ENCODE assay signal across 10 cellular contexts in genomic region chr7:50783304-50783703, GRCh38. TPM values are rescaled to one million over a fixed set of nuclear protein-coding genes. Genes with fewer than 3 reads are reported as not detected.
DNase-seq lines count a peak whose midpoint lies in the region; ATAC-seq, FAIRE-seq and TF ChIP-seq lines count a peak whose summit lies in the region.
"Had no signal": no experiment of that assay in that cellular context is flagged by ENCODE, and none has a peak within 500 bp of the region (broad histone marks: within the 10 kb centered on the region; RNA-seq: fewer than 3 reads in every experiment).

No MANE protein-coding gene starts in this region.

- H3K79me2 ChIP-seq in PC-3 (ENCODE audit: low read length): peaks cover 96% of the 10 kb centered on the region
- peaks cover 22 to 96% of the 10 kb centered on the region in 2 experiments for H3K79me2 ChIP-seq in H1 (ENCODE audit: control insufficient read depth in 1 of 2, insufficient read depth in 2 of 2, low read length in 2 of 2)
- peaks cover 96% of the 10 kb centered on the region for H3K79me2 ChIP-seq in osteoblast (ENCODE audit: insufficient read depth, low read length)

- TF ChIP-seq RAD21 in H1 (IDR thresholded peaks at IDR 0.05 in 1 of 2, conservative IDR thresholded peaks at IDR 0.05 in 1 of 2; ENCODE audit: low read depth in 2 of 2, low read length in 2 of 2): no peak

- peak overlapping the region; percentile 10 for H2BK120ac ChIP-seq in H1 (replicated peaks; ENCODE audit: low read depth, low read length)

- H3K9me2 ChIP-seq in PC-3 (replicated peaks; ENCODE audit: low read length): no peaks in the 10 kb centered on the region

- no peak for TF ChIP-seq EP300 in H1 (IDR thresholded peaks at IDR 0.05; ENCODE audit: borderline replicate concordance in 1 of 2, low read depth in 2 of 2, low read length in 2 of 2)

- H3K27me3 Mint-ChIP-seq in CD8-positive, alpha-beta memory T cell: peaks cover 32 to 75% of the 10 kb centered on the region in 2 donors

- no peak overlapping the region for H3K23ac ChIP-seq in H1 (ENCODE audit: insufficient read length)

- H2BK12ac ChIP-seq in H1 (ENCODE audit: low read depth, low read length): 0 out of 2 replicates have a peak overlapping the region, but pooled peaks have one; percentile 55

- H4K5ac ChIP-seq in H1 (ENCODE audit: insufficient read length, low read depth, low read length): no peak overlapping the region

- FAIRE-seq in H1 (lab: Jason Lieb, UNC): no peak
- no peak for FAIRE-seq in GM12891 (lab: Jason Lieb, UNC)

- H3K4me1 Mint-ChIP-seq in CD8-positive, alpha-beta memory T cell: peaks cover 5 to 17% (median 8%) of the 10 kb centered on the region in 3 donors

- peak overlapping the region; percentile 61 for H3K4ac ChIP-seq in H1 (replicated peaks; ENCODE audit: insufficient read length, low read depth, low read length)

- no peak overlapping the region for H3K4me3 ChIP-seq in CD8-positive, alpha-beta memory T cell (ENCODE audit: low read length)
- peak overlapping the region; percentile 80 for H3K4me3 ChIP-seq in PC-3 (ENCODE audit: low read length)
- H3K4me3 ChIP-seq in H1 (ENCODE audit: extremely low read depth in 1 of 4, insufficient read depth in 2 of 4, low read depth in 3 of 4, low read length in 4 of 4): peak overlapping the region in 3 of 4 experiments; percentile 38 to 63 (median 54); a peak in 5 of 8 replicates
- peak overlapping the region; percentile 69 for H3K4me3 ChIP-seq in osteoblast (ENCODE audit: insufficient read depth, low read length)
- H3K4me3 ChIP-seq in SJCRH30: no peak overlapping the region

- no TSS peak for BruUV-seq in PC-3 (replicated peaks; lab: Mats Ljungman, UMichigan)

- H3K4me1 ChIP-seq in CD8-positive, alpha-beta memory T cell (ENCODE audit: insufficient read depth, low read length): no peaks in the 10 kb centered on the region
- peaks cover 7% of the 10 kb centered on the region; the same call in 1 of the 2 replicates for H3K4me1 ChIP-seq in PC-3 (ENCODE audit: insufficient read depth, low read length)
- peaks cover 11 to 15% (median 13%) of the 10 kb centered on the region in 4 experiments; a peak in 6 of 7 replicates for H3K4me1 ChIP-seq in H1 (replicated peaks in 1 of 4; ENCODE audit: control insufficient read depth in 3 of 4, insufficient read depth in 4 of 4, low read length in 3 of 4)
- peaks cover 6% of the 10 kb centered on the region for H3K4me1 ChIP-seq in osteoblast (ENCODE audit: insufficient read depth, low read length)
- no peaks in the 10 kb centered on the region for H3K4me1 ChIP-seq in SJCRH30

- no peak for TF ChIP-seq CTCF in PC-3 (conservative IDR thresholded peaks at IDR 0.05; ENCODE audit: low read depth, low read length)
- no peak for TF ChIP-seq CTCF in H1 (IDR thresholded peaks at IDR 0.05; ENCODE audit: control extremely low read depth in 1 of 3, insufficient read depth in 1 of 3, low read depth in 1 of 3, low read length in 3 of 3)
- TF ChIP-seq CTCF in osteoblast (IDR thresholded peaks at IDR 0.05; ENCODE audit: extremely low read depth, low read depth, low read length): no peak

- POLR2A ChIA-PET in CD8-positive, alpha-beta memory T cell (lab: Charles Lee): no interaction called here
- POLR2A ChIA-PET in PC-3 (lab: Charles Lee; ENCODE audit: unreplicated experiment): no interaction called here
- POLR2A ChIA-PET in H1 (lab: Charles Lee; ENCODE audit: partially characterized antibody): interaction anchor here (2.5 kb wide), 1 partner anchor 8 kb away, joined by 11 read pairs; no protein-coding TSS in a partner anchor

- H3K9me3 ChIP-seq in CD8-positive, alpha-beta memory T cell (ENCODE audit: low read length): no peaks in the 10 kb centered on the region
- no peaks in the 10 kb centered on the region for H3K9me3 ChIP-seq in PC-3 (ENCODE audit: low read length)
- H3K9me3 ChIP-seq in H1 (ENCODE audit: insufficient read depth in 2 of 2, low read depth in 1 of 2, low read length in 1 of 2): peaks cover 2 to 6% of the 10 kb centered on the region in 2 experiments
- H3K9me3 ChIP-seq in osteoblast (ENCODE audit: low read depth, low read length): no peaks in the 10 kb centered on the region
- no peaks in the 10 kb centered on the region for H3K9me3 ChIP-seq in SJCRH30 (replicated peaks)
- H3K9me3 ChIP-seq: prostate gland had no signal

- H3K4me3 Mint-ChIP-seq in CD8-positive, alpha-beta memory T cell: peak overlapping the region in 5 of 7 donors; percentile 51 to 74 (median 73)

- no peak overlapping the region for H3K27ac ChIP-seq in CD8-positive, alpha-beta memory T cell (ENCODE audit: low read depth, low read length)
- H3K27ac ChIP-seq in PC-3 (ENCODE audit: low read length) (peak overlapping the region; percentile 57), H1 (ENCODE audit: low read depth, low read length) (no peak overlapping the region), osteoblast (ENCODE audit: low read depth, low read length) (peak overlapping the region; percentile 6), SJCRH30 (no peak overlapping the region)

- H2AFZ ChIP-seq in PC-3 (ENCODE audit: low read length) (no peak overlapping the region), H1 (ENCODE audit: low read length) (no peak overlapping the region), osteoblast (ENCODE audit: low read length) (no peak overlapping the region)

- H2BK20ac ChIP-seq in H1 (ENCODE audit: low read length): no peak overlapping the region

- TF ChIP-seq POLR2A in H1 (IDR thresholded peaks at IDR 0.05; ENCODE audit: control extremely low read depth in 1 of 2, low read depth in 2 of 2, low read length in 2 of 2): no peak
- TF ChIP-seq POLR2A in GM12891 (IDR thresholded peaks at IDR 0.05; ENCODE audit: low read depth, low read length): no peak

- no peaks in the 10 kb centered on the region for H3K36me3 ChIP-seq in CD8-positive, alpha-beta memory T cell (ENCODE audit: insufficient read depth, low read length)
- H3K36me3 ChIP-seq in PC-3 (ENCODE audit: low read depth, low read length) (peaks cover 5% of the 10 kb centered on the region), H1 (ENCODE audit: control insufficient read depth in 2 of 4, insufficient read depth in 4 of 4, low read length in 3 of 4) (0 out of 8 replicates have a peak, but pooled peaks cover 0 to 2% (median 0%) of the 10 kb centered on the region in 4 experiments), osteoblast (ENCODE audit: insufficient read depth, low read length) (no peaks in the 10 kb centered on the region), SJCRH30 (no peaks in the 10 kb centered on the region)
- H3K36me3 ChIP-seq: prostate gland had no signal

- peaks cover 2 to 13% (median 4%) of the 10 kb centered on the region in 5 donors for H3K9me3 Mint-ChIP-seq in CD8-positive, alpha-beta memory T cell

- no peak overlapping the region for H4K8ac ChIP-seq in H1 (ENCODE audit: extremely low read depth, insufficient read depth, low read length)

- H3K27ac Mint-ChIP-seq in CD8-positive, alpha-beta memory T cell: no peak overlapping the region

- H3K9ac ChIP-seq in PC-3 (ENCODE audit: low read length) (peak overlapping the region; percentile 87), H1 (replicated peaks in 1 of 4; ENCODE audit: extremely low read depth in 1 of 4, low read depth in 3 of 4, low read length in 3 of 4) (no peak overlapping the region)

- peaks cover 31% of the 10 kb centered on the region for H3K79me1 ChIP-seq in H1 (ENCODE audit: low read depth, low read length)

- H4K91ac ChIP-seq in H1 (replicated peaks; ENCODE audit: insufficient read length, low read length): peak overlapping the region; percentile 52

- intact Hi-C loops in PC-3 (cut with micrococcal nuclease): loop anchor here (2.0 to 5.0 kb wide), 3 partner anchors 49 to 359 kb away; no protein-coding TSS in a partner anchor

- ATAC-seq in PC-3: peak; percentile 17
- ATAC-seq in GM19467 (IDR thresholded peaks at IDR 0.05; ENCODE audit: unreplicated experiment): no peak

- H4K20me1 ChIP-seq in PC-3 (ENCODE audit: low read length): peaks cover 83% of the 10 kb centered on the region
- peaks cover 2 to 36% of the 10 kb centered on the region in 2 experiments for H4K20me1 ChIP-seq in H1 (replicated peaks in 1 of 2; ENCODE audit: control insufficient read depth in 1 of 2, insufficient read depth in 2 of 2, low read length in 2 of 2)
- peaks cover 87% of the 10 kb centered on the region for H4K20me1 ChIP-seq in osteoblast (ENCODE audit: insufficient read depth, low read length)

- peaks cover 0 to 4% (median 1%) of the 10 kb centered on the region in 3 donors for H3K36me3 Mint-ChIP-seq in CD8-positive, alpha-beta memory T cell

- no peak for DNase-seq in CD8-positive, alpha-beta memory T cell
- no peak for DNase-seq in PC-3
- DNase-seq in H1 (ENCODE audit: low read depth in 1 of 2, low spot score in 2 of 2): no peak
- DNase-seq in osteoblast (ENCODE audit: insufficient read length, low spot score, missing footprints): no peak
- DNase-seq in NCI-H2171 treated with DMSO at 0.1 percent for 48 hours (lab: John Stamatoyannopoulos, UW): no peak
- no peak for DNase-seq in SJCRH30
- DNase-seq in GM12891 (ENCODE audit: insufficient read length, low spot score): no peak
- DNase-seq: stimulated activated CD8-positive, alpha-beta memory T cell treated with anti-CD3 and anti-CD28 coated beads, Interleukin-4, amount 100 ng/mL, for 48 hours had no signal

- H3K14ac ChIP-seq in H1 (ENCODE audit: insufficient read length): no peak overlapping the region

- H2BK15ac ChIP-seq in H1 (ENCODE audit: low read length): no peak overlapping the region; the same call in 1 of the 2 replicates

- CTCF ChIA-PET in CD8-positive, alpha-beta memory T cell (lab: Charles Lee): no interaction called here
- CTCF ChIA-PET in PC-3 (lab: Charles Lee) (interaction anchor here (0.7 kb wide), 1 partner anchor 225 kb away, joined by 3 read pairs; no protein-coding TSS in a partner anchor), H1 (lab: Charles Lee; ENCODE audit: partially characterized antibody) (interaction anchor here (1.6 to 1.7 kb wide), 3 partner anchors 20 to 285 kb away, joined by 3 to 4 read pairs (median 3); no protein-coding TSS in a partner anchor)

- no peaks in the 10 kb centered on the region for H3F3A ChIP-seq in PC-3 (ENCODE audit: low read length, unreplicated experiment)

- 75% methylated on average over 6 of the region's 6 CpGs; no CpG with 5 or more reads in 1 of the 2 experiments for WGBS in H1 (ENCODE audit: extremely low coverage in 1 of 2, insufficient coverage in 1 of 2, insufficient read length in 1 of 2, insufficient replicate concordance in 2 of 2, low coverage in 1 of 2, low lambda C conversion rate in 2 of 2, missing lambda C conversion rate in 1 of 2), 2 experiments

- 0 out of 2 replicates have a peak overlapping the region, but pooled peaks have one; percentile 0 for H2BK5ac ChIP-seq in H1 (ENCODE audit: low read depth, low read length)

- H3K4me2 ChIP-seq in PC-3 (ENCODE audit: low read length) (peak overlapping the region; percentile 95), H1 (ENCODE audit: insufficient read depth in 1 of 2, low read depth in 2 of 2, low read length in 2 of 2) (peak overlapping the region; percentile 62 to 64), osteoblast (ENCODE audit: insufficient read depth, low read length) (peak overlapping the region; percentile 71)

- no peak overlapping the region for H3K56ac ChIP-seq in H1 (replicated peaks; ENCODE audit: insufficient read length, low read depth, low read length)

- H3K27me3 ChIP-seq in CD8-positive, alpha-beta memory T cell (ENCODE audit: insufficient read depth, low read length, poor library complexity, severe bottlenecking): no peaks in the 10 kb centered on the region
- H3K27me3 ChIP-seq in PC-3 (ENCODE audit: low read length) (no peaks in the 10 kb centered on the region), H1 (replicated peaks in 1 of 4; ENCODE audit: control insufficient read depth in 3 of 4, extremely low read depth in 1 of 4, insufficient read depth in 3 of 4, low read length in 3 of 4) (no peaks in the 10 kb centered on the region; a peak in 1 of 7 replicates), osteoblast (ENCODE audit: insufficient read depth, low read length) (no peaks in the 10 kb centered on the region), SJCRH30 (no peaks in the 10 kb centered on the region; the same call in 1 of the 2 replicates)

- H3K18ac ChIP-seq in H1 (ENCODE audit: extremely low read depth, low read length): peak overlapping the region; percentile 60; the same call in 1 of the 2 replicates

- H3K23me2 ChIP-seq in H1 (ENCODE audit: low read depth, low read length): peaks cover 7% of the 10 kb centered on the region; the same call in 1 of the 2 replicates

- 0 out of 2 replicates have a peak overlapping the region, but pooled peaks have one; percentile 41 for H2AK5ac ChIP-seq in H1 (ENCODE audit: low read depth, low read length)

RNA-seq across cellular contexts. Expression of gene GRB10, which starts 0.6 kb away (rescaled TPM):
- total RNA-seq in CD8-positive, alpha-beta memory T cell: under 1 TPM; 0.20 TPM
- polyA plus RNA-seq in CD8-positive, alpha-beta memory T cell: 0.49 TPM
- total RNA-seq in PC-3 (2014; rRNA removed) (61.3 and 89.8 TPM in 2 replicates), osteoblast (62.6 and 69.5 TPM in 2 replicates)
- 92.6 and 97.0 TPM in 2 replicates for total RNA-seq in H1 (2021; fragmentation: NEBNext Ultra II Directional; extraction: Animal tissue kit (Norgen Biotek cat#: 25700))
- polyA plus RNA-seq in H1 (2011; rRNA removed): 35.7 TPM in 2 replicates
- polyA plus RNA-seq in H1 (2011; cell fraction: cytosol; rRNA removed): 32.1 TPM
- 65.7 TPM for polyA plus RNA-seq in H1 (2011; cell fraction: nucleus; rRNA removed)
- 66.8 to 75.8 TPM (median 74.0 TPM) in 4 replicates for polyA plus RNA-seq in H1 (2012, experiment 1 of 2)
- 36.3 TPM for polyA plus RNA-seq in H1 (2012, experiment 2 of 2)
- polyA plus RNA-seq in H1 (2013, experiment 1 of 2): 32.9 TPM
- 33.9 TPM for polyA plus RNA-seq in H1 (2013, experiment 2 of 2)
- polyA minus RNA-seq in H1 (2011; rRNA and poly(A)+ RNA removed): 74.5 and 77.8 TPM in 2 replicates
- polyA minus RNA-seq in H1 (2011; cell fraction: cytosol; rRNA and poly(A)+ RNA removed): 60.0 TPM
- polyA minus RNA-seq in H1 (2011; cell fraction: nucleus; rRNA and poly(A)+ RNA removed): 111 TPM
- 0.58 and 0.95 TPM in 2 replicates for total RNA-seq in SJCRH30 (2014; rRNA removed; shearing (Covaris generic))
- polyA plus RNA-seq in GM12891 (2012; ENCODE audit: low read depth, missing spikeins): 0.10 TPM

Comparison
In these comparisons a context has a peak if more than half of its experiments do, and no peak if none do; other contexts are left out.
1. H3K27ac ChIP-seq: peak in PC-3 (single experiment) and osteoblast (single experiment); none in CD8-positive, alpha-beta memory T cell (single experiment), H1 (single experiment) and SJCRH30 (single experiment).
2. H3K4me3 ChIP-seq: peak in PC-3 (single experiment), H1 (3 of 4) and osteoblast (single experiment); none in CD8-positive, alpha-beta memory T cell (single experiment) and SJCRH30 (single experiment).
3. RNA of gene GRB10, which starts 0.6 kb away (total RNA-seq): 92.6 to 97.0 TPM in H1, 62.6 to 69.5 TPM in osteoblast and 61.3 to 89.8 TPM in PC-3; 0.58 to 0.95 TPM in SJCRH30 and 0.20 TPM in CD8-positive, alpha-beta memory T cell; every median in the first group is over 10 times any median in the second.
4. Peak in every context shown above with its lines, with median percentiles within 50 percentile points of each other: H3K4me2 ChIP-seq.